In the genomic region with DNA sequence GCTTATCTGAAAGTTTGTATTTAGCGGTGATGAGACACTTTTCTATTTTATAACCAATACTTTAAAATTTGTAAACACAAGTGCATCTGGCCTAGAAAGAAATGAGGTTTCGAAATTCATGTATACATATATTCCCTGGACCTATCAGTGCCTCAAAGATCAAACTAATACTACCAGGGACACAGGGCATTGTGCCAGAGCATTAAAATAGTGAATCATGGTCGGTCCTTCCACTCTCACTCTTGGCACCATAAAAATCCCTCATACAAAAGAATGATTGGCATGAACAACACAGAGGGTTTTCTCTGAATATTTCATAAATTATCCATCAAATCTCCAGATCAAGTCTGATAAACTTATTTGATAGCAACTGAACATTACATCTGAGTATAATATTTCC, we compare ENCODE assay signal across 29 cellular contexts.
"Had no signal": no experiment of that assay in that cellular context is flagged by ENCODE, and none has a peak within 500 bp of the region (broad histone marks: within the 10 kb centered on the region; RNA-seq: fewer than 3 reads in every experiment).

No MANE protein-coding gene starts in this region.

- ATAC-seq: gastrocnemius medialis; left lobe of liver; mucosa of descending colon; natural killer cell treated with Interleukin-12 subunit alpha and Interleukin-12 subunit beta and Interleukin-15 and Interleukin-18, amount 100 ng/mL, for 72 hours; pancreas; right lobe of liver; stimulated activated naive CD8-positive, alpha-beta T cell treated with anti-CD3 and anti-CD28 coated beads, Interleukin-15, amount 100 ng/mL, for 72 hours had no signal

- H3K4me2 ChIP-seq: smooth muscle cell had no signal

- H3K4me3 Mint-ChIP-seq: mesothelial cell of epicardium; naive B cell; natural killer cell treated with Interleukin-12 subunit alpha and Interleukin-12 subunit beta and Interleukin-15 and Interleukin-18, amount 100 ng/mL, for 72 hours; neural crest cell; stimulated activated naive CD8-positive, alpha-beta T cell treated with anti-CD3 and anti-CD28 coated beads, Interleukin-15, amount 100 ng/mL, for 72 hours had no signal

- H3K4me1 ChIP-seq: colonic mucosa, esophagus muscularis mucosa, gastrocnemius medialis, pancreas, right lobe of liver, suprapubic skin, transverse colon, vagina had no signal

- DNase-seq: colonic mucosa; dermis blood vessel endothelial cell; effector memory CD4-positive, alpha-beta T cell; gastrocnemius medialis; head of caudate nucleus; kidney; mesenchymal stem cell; mucosa of descending colon; naive B cell; pancreas; retina; right lobe of liver; stimulated activated CD4-positive, alpha-beta T cell treated with anti-CD3 and anti-CD28 coated beads, Interleukin-12 subunit alpha, Interleukin-12 subunit beta, amount 100 ng/mL, for 4 hours; stimulated activated CD4-positive, alpha-beta T cell treated with anti-CD3 and anti-CD28 coated beads, Interleukin-1b, Interleukin-23, amount 100 ng/mL, for 48 hours; stimulated activated CD4-positive, alpha-beta T cell treated with anti-CD3 and anti-CD28 coated beads, Interleukin-4, amount 100 ng/mL, for 1 hour; stimulated activated CD8-positive, alpha-beta memory T cell treated with anti-CD3 and anti-CD28 coated beads, Interleukin-4, amount 100 ng/mL, for 48 hours; stimulated activated naive CD4-positive, alpha-beta T cell; stimulated activated naive CD8-positive, alpha-beta T cell treated with anti-CD3 and anti-CD28 coated beads, Interleukin-15, amount 100 ng/mL, for 72 hours; transverse colon had no signal

- H3K27ac Mint-ChIP-seq: mesothelial cell of epicardium; naive B cell; natural killer cell treated with Interleukin-12 subunit alpha and Interleukin-12 subunit beta and Interleukin-15 and Interleukin-18, amount 100 ng/mL, for 72 hours; stimulated activated naive CD8-positive, alpha-beta T cell treated with anti-CD3 and anti-CD28 coated beads, Interleukin-15, amount 100 ng/mL, for 72 hours had no signal

- H3K4me3 ChIP-seq: colonic mucosa, esophagus muscularis mucosa, gastrocnemius medialis, lung, mucosa of descending colon, pancreas, right lobe of liver, smooth muscle cell, suprapubic skin, transverse colon, vagina had no signal

- H3K4me1 Mint-ChIP-seq: mesothelial cell of epicardium; naive B cell; neural crest cell; stimulated activated naive CD8-positive, alpha-beta T cell treated with anti-CD3 and anti-CD28 coated beads, Interleukin-15, amount 100 ng/mL, for 72 hours had no signal

- H3K9me3 ChIP-seq: colonic mucosa, esophagus muscularis mucosa, gastrocnemius medialis, mucosa of descending colon, neutrophil, pancreas, right lobe of liver, suprapubic skin, transverse colon, vagina had no signal

- H3K36me3 Mint-ChIP-seq: mesothelial cell of epicardium; naive B cell; natural killer cell treated with Interleukin-12 subunit alpha and Interleukin-12 subunit beta and Interleukin-15 and Interleukin-18, amount 100 ng/mL, for 72 hours had no signal

- FAIRE-seq: kidney, pancreas had no signal

- H3K27ac ChIP-seq: colonic mucosa, esophagus muscularis mucosa, gastrocnemius medialis, neutrophil, pancreas, right lobe of liver, suprapubic skin, transverse colon, vagina had no signal

- H3K27me3 Mint-ChIP-seq: stimulated activated naive CD8-positive, alpha-beta T cell treated with anti-CD3 and anti-CD28 coated beads, Interleukin-15, amount 100 ng/mL, for 72 hours had no signal

- H3K27me3 ChIP-seq: colonic mucosa, esophagus muscularis mucosa, gastrocnemius medialis, neutrophil, pancreas, right lobe of liver, suprapubic skin, transverse colon, vagina had no signal

- H3K9me3 Mint-ChIP-seq: stimulated activated naive CD8-positive, alpha-beta T cell treated with anti-CD3 and anti-CD28 coated beads, Interleukin-15, amount 100 ng/mL, for 72 hours had no signal

- H3K36me3 ChIP-seq: colonic mucosa, esophagus muscularis mucosa, gastrocnemius medialis, neutrophil, pancreas, right lobe of liver, suprapubic skin, transverse colon, vagina had no signal
